In genomic region chr15:76340198-76340801, GRCh38 we compare ENCODE assay signal across 9 cellular contexts. TPM values are rescaled to one million over a fixed set of nuclear protein-coding genes. Genes with fewer than 3 reads are reported as not detected.
DNase-seq lines count a peak whose midpoint lies in the region; ATAC-seq and TF ChIP-seq lines count a peak whose summit lies in the region.
"Had no signal": no experiment of that assay in that cellular context is flagged by ENCODE, and none has a peak within 500 bp of the region (broad histone marks: within the 10 kb centered on the region; RNA-seq: fewer than 3 reads in every experiment).

No MANE protein-coding gene starts in this region.

- peaks cover 54 to 66% (median 66%) of the 10 kb centered on the region in 3 donors for H3K4me1 Mint-ChIP-seq in naive B cell

- TF ChIP-seq CTCF in testis (IDR thresholded peaks at IDR 0.05), result no peak

- no peak overlapping the region for H3K27ac ChIP-seq in testis
- H3K27ac ChIP-seq: KMS-11 had no signal

- H3K9me3 ChIP-seq in ES-I3 (ENCODE audit: control insufficient read depth, insufficient read depth, low read length) (no peaks in the 10 kb centered on the region), testis (no peaks in the 10 kb centered on the region)

- H3K4me1 ChIP-seq in ES-I3 (ENCODE audit: insufficient read depth, low read length) (peaks cover 12% of the 10 kb centered on the region; the same call in 1 of the 2 replicates), testis (peaks cover 16% of the 10 kb centered on the region)

- H3K4me3 Mint-ChIP-seq in naive B cell, result peak overlapping the region; percentile 74 to 95 (median 92)

- no peak overlapping the region for H3K4me3 ChIP-seq in testis

- H3K9me3 Mint-ChIP-seq in naive B cell, result peaks cover 0 to 23% (median 8%) of the 10 kb centered on the region in 7 donors

- 0 to 4% methylated on average over 10 to 45 of the region's 53 CpGs for WGBS in testis, 2 donors

- no peak for TF ChIP-seq POLR2A in testis (IDR thresholded peaks at IDR 0.05)

- H3K36me3 ChIP-seq in ES-I3 (ENCODE audit: insufficient read depth, low read length) (no peaks in the 10 kb centered on the region), testis (ENCODE audit: low read depth, missing control alignments) (no peaks in the 10 kb centered on the region)

- peak overlapping the region; percentile 49 for H3K9ac ChIP-seq in ES-I3 (ENCODE audit: low read depth, low read length)
- H3K9ac ChIP-seq: KMS-11 had no signal

- H3K27me3 ChIP-seq in testis, result no peaks in the 10 kb centered on the region

- H3K36me3 Mint-ChIP-seq in naive B cell, result peaks cover 0 to 12% of the 10 kb centered on the region in 2 donors

- peak; percentile 27 for DNase-seq in NCI-H345 (lab: John Stamatoyannopoulos, UW)
- DNase-seq in dermis blood vessel endothelial cell, result peak; percentile 51
- no peak for DNase-seq in naive B cell
- DNase-seq in testis, result no peak
- no peak for DNase-seq in NCI-H510A (lab: John Stamatoyannopoulos, UW)
- no peak for DNase-seq in NCI-H187 treated with DMSO at 0.1 percent for 48 hours (lab: John Stamatoyannopoulos, UW)

- ATAC-seq in naive B cell (ENCODE audit: low read depth in 2 of 2), result peak; percentile 24 to 38
- no peak for ATAC-seq in GM18873 (IDR thresholded peaks at IDR 0.05; ENCODE audit: low FRiP score, unreplicated experiment)

- intact Hi-C loops in testis (cut with DNase I; ENCODE audit: low total_unique reads), result no loop called here

- peak overlapping the region in 3 of 6 donors; percentile 72 to 92 (median 79) for H3K27ac Mint-ChIP-seq in naive B cell

- H3K27me3 Mint-ChIP-seq in naive B cell, result peaks cover 76 to 82% (median 78%) of the 10 kb centered on the region in 3 donors

RNA-seq across cellular contexts. Expression of gene ISL2, which starts 3.7 kb away (rescaled TPM):
- 0.56 and 1.2 TPM in 2 replicates for total RNA-seq in dermis blood vessel endothelial cell
- not detected for polyA plus RNA-seq in naive B cell (ENCODE audit: low read depth in 6 of 6)
- total RNA-seq in testis, result 1 to 10 TPM; 3.5 to 4.2 TPM
- 0.88 TPM for polyA plus RNA-seq in testis (ENCODE audit: insufficient read depth, low read depth, low replicate concordance)

RNA-seq across cellular contexts. Expression of gene ETFA, which starts 29.0 kb away (rescaled TPM):
- total RNA-seq in dermis blood vessel endothelial cell (165 and 183 TPM in 2 replicates), testis (10 to 100 TPM; 58.3 to 72.7 TPM)
- polyA plus RNA-seq in naive B cell (ENCODE audit: low read depth in 6 of 6) (100 to 1,000 TPM in 4 of 6 donors, 10 to 100 TPM in 2; 88.5 to 115 (median 105) TPM), testis (ENCODE audit: insufficient read depth, low read depth, low replicate concordance) (72.1 TPM)

Comparison
In these comparisons a context has a peak if more than half of its experiments do, and no peak if none do; other contexts are left out.
1. DNase-seq: peak in NCI-H345 (single experiment) and dermis blood vessel endothelial cell (single experiment); none in naive B cell (single experiment), testis (single experiment), NCI-H510A (single experiment) and NCI-H187 treated with DMSO at 0.1 percent for 48 hours (single experiment).